ENCODE assay signal across 17 cellular contexts in the genomic region with DNA sequence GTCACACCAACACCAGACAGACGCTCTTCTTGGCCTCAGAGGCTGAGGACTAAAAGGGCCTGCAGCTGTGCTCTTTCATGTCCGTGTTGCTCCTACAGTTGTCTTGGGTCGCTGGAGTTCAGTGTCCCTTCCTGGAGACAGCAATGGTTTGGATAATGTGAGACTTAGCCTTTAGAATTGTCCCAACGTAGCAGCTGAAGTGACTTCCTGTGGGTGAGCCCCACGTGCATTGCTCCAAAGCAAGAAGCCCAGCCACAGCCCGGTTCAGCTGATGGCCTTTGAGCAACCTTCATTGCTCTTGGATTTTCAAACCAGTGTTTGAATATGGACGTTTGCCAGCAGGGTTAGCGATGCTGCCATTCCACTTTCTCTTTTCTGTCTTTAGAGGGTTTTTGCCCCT. TPM values are rescaled to one million over a fixed set of nuclear protein-coding genes. Genes with fewer than 3 reads are reported as not detected.
DNase-seq lines count a peak whose midpoint lies in the region; ATAC-seq and TF ChIP-seq lines count a peak whose summit lies in the region.
"Had no signal": no experiment of that assay in that cellular context is flagged by ENCODE, and none has a peak within 500 bp of the region (broad histone marks: within the 10 kb centered on the region; RNA-seq: fewer than 3 reads in every experiment).

No MANE protein-coding gene starts in this region.

- in situ Hi-C loops in GM23248 (cut with MboI), result loop anchor here (25.0 kb wide), 1 partner anchor 107 kb away; no protein-coding TSS in a partner anchor

- 22 to 23% methylated on average over 8 of the region's 8 CpGs for WGBS in GM23248 (ENCODE audit: low coverage in 1 of 2, low lambda C conversion rate in 2 of 2, missing lambda C conversion rate in 2 of 2), 2 experiments

- ATAC-seq in naive thymus-derived CD8-positive, alpha-beta T cell, result no peak
- ATAC-seq in HG03520 (IDR thresholded peaks at IDR 0.05; ENCODE audit: unreplicated experiment), result no peak
- ATAC-seq in HG02763 (IDR thresholded peaks at IDR 0.05; ENCODE audit: unreplicated experiment), result no peak
- no peak for ATAC-seq in HG03097 (IDR thresholded peaks at IDR 0.05; ENCODE audit: low FRiP score, unreplicated experiment)

- H3K27ac ChIP-seq in GM23248, result no peak overlapping the region
- H3K27ac ChIP-seq: VCaP had no signal

- DNase-seq in BE2C (peak; percentile 34), GM23248 (peak; percentile 30), choroid plexus epithelial cell (ENCODE audit: low read depth) (peak; percentile 23), RKO (ENCODE audit: low spot score) (no peak)
- DNase-seq in naive thymus-derived CD8-positive, alpha-beta T cell, result no peak
- DNase-seq: aorta; CD4-positive, alpha-beta T cell; effector CD4-positive, alpha-beta T cell; mammary epithelial cell; MG63; NCI-H526 treated with DMSO at 0.1 percent for 48 hours; stomach had no signal

- POLR2A ChIA-PET in naive thymus-derived CD8-positive, alpha-beta T cell (lab: Charles Lee), result no interaction called here

- no peak overlapping the region for H3K9ac ChIP-seq in GM23248

- H3K36me3 ChIP-seq in BE2C (peaks cover 6% of the 10 kb centered on the region; the same call in 1 of the 2 replicates), GM23248 (ENCODE audit: low read depth) (peaks cover 12% of the 10 kb centered on the region; the same call in 1 of the 2 replicates)
- H3K36me3 ChIP-seq: MG63 had no signal

- H3K9me3 ChIP-seq in BE2C (no peaks in the 10 kb centered on the region), GM23248 (ENCODE audit: low read depth) (no peaks in the 10 kb centered on the region)
- H3K9me3 ChIP-seq: heart left ventricle, MG63, stomach had no signal

- no peak overlapping the region for H2AFZ ChIP-seq in GM23248

- TF ChIP-seq CTCF in BE2C (IDR thresholded peaks at IDR 0.05; ENCODE audit: low read depth, low read length) (no peak), choroid plexus epithelial cell (conservative IDR thresholded peaks at IDR 0.05; ENCODE audit: low read depth, low read length) (no peak)

- H3K27ac Mint-ChIP-seq in naive thymus-derived CD8-positive, alpha-beta T cell, result peak overlapping the region in 6 of 10 donors; percentile 32 to 91 (median 50)
- H3K27ac Mint-ChIP-seq: CD4-positive, alpha-beta T cell had no signal

- H3K4me1 ChIP-seq in BE2C (peaks cover 14% of the 10 kb centered on the region), GM23248 (ENCODE audit: insufficient read depth) (no peaks in the 10 kb centered on the region; the same call in 1 of the 2 replicates)

- H3K4me2 ChIP-seq in GM23248 (ENCODE audit: unreplicated experiment), result no peak overlapping the region

- peak overlapping the region; percentile 24 for H3K4me3 ChIP-seq in BE2C (ENCODE audit: low read depth, low read length)
- H3K4me3 ChIP-seq in GM23248, result no peak overlapping the region
- H3K4me3 ChIP-seq in choroid plexus epithelial cell (ENCODE audit: low read depth, low read length), result no peak overlapping the region
- H3K4me3 ChIP-seq: MG63, stomach had no signal

- peaks cover 3 to 7% (median 5%) of the 10 kb centered on the region in 4 donors for H3K4me1 Mint-ChIP-seq in naive thymus-derived CD8-positive, alpha-beta T cell

- no peaks in the 10 kb centered on the region for H3K9me2 ChIP-seq in GM23248 (ENCODE audit: insufficient read depth)

- H3K36me3 Mint-ChIP-seq in naive thymus-derived CD8-positive, alpha-beta T cell, result peaks cover 0 to 61% (median 10%) of the 10 kb centered on the region in 3 donors

- no peak overlapping the region for H3K4me3 Mint-ChIP-seq in naive thymus-derived CD8-positive, alpha-beta T cell
- H3K4me3 Mint-ChIP-seq: CD4-positive, alpha-beta T cell had no signal

- peaks cover 55% of the 10 kb centered on the region for H3K79me2 ChIP-seq in GM23248 (ENCODE audit: insufficient read depth)

- H3K27me3 ChIP-seq in BE2C (no peaks in the 10 kb centered on the region), GM23248 (replicated peaks; ENCODE audit: insufficient read depth) (no peaks in the 10 kb centered on the region)
- H3K27me3 ChIP-seq: heart left ventricle, MG63, stomach had no signal

- H3F3A ChIP-seq in GM23248 (ENCODE audit: insufficient read depth), result peaks cover 5% of the 10 kb centered on the region; the same call in 1 of the 2 replicates

- H4K20me1 ChIP-seq in GM23248 (ENCODE audit: insufficient read depth), result no peaks in the 10 kb centered on the region

- H3K27me3 Mint-ChIP-seq in naive thymus-derived CD8-positive, alpha-beta T cell, result no peaks in the 10 kb centered on the region
- H3K27me3 Mint-ChIP-seq: CD4-positive, alpha-beta T cell had no signal

- H3K9me3 Mint-ChIP-seq in naive thymus-derived CD8-positive, alpha-beta T cell, result no peaks in the 10 kb centered on the region
- H3K9me3 Mint-ChIP-seq: CD4-positive, alpha-beta T cell had no signal

RNA-seq across cellular contexts. Expression of gene TMEM11, which starts 19.8 kb away (rescaled TPM):
- 55.0 TPM for polyA plus RNA-seq in BE2C (2012; ENCODE audit: insufficient read depth, insufficient read length, low read depth)
- total RNA-seq in GM23248 (2014; rRNA removed; shearing (Covaris generic)), result 18.2 and 29.4 TPM in 2 replicates
- 66.5 and 66.9 TPM in 2 replicates for polyA plus RNA-seq in GM23248 (2016; fragmentation: Nextera tagmentation; extraction: Ambion mirVana)
- total RNA-seq in naive thymus-derived CD8-positive, alpha-beta T cell, result 10 to 100 TPM; 14.9 to 15.8 TPM
- 10 to 100 TPM; 19.5 to 31.9 (median 26.2) TPM for polyA plus RNA-seq in naive thymus-derived CD8-positive, alpha-beta T cell

RNA-seq across cellular contexts. Expression of gene NATD1, which starts 59.0 kb away (rescaled TPM):
- polyA plus RNA-seq in BE2C (2012; ENCODE audit: insufficient read depth, insufficient read length, low read depth), result 0.59 TPM
- 5.0 and 9.6 TPM in 2 replicates for total RNA-seq in GM23248 (2014; rRNA removed; shearing (Covaris generic))
- 3.6 and 4.0 TPM in 2 replicates for polyA plus RNA-seq in GM23248 (2016; fragmentation: Nextera tagmentation; extraction: Ambion mirVana)
- total RNA-seq in naive thymus-derived CD8-positive, alpha-beta T cell, result 1 to 10 TPM; 9.2 to 9.3 TPM
- 1 to 10 TPM in 1 of 3 donors, under 1 TPM in 2; 0.60 to 1.2 (median 0.99) TPM for polyA plus RNA-seq in naive thymus-derived CD8-positive, alpha-beta T cell

Comparison
In these comparisons a context has a peak if more than half of its experiments do, and no peak if none do; other contexts are left out.
1. DNase-seq: peak in BE2C (single experiment), GM23248 (single experiment) and choroid plexus epithelial cell (single experiment); none in naive thymus-derived CD8-positive, alpha-beta T cell (0 of 10) and RKO (single experiment).